1 cellular context compared by ENCODE assay signal in genomic region chr6:39388526-39389371, GRCh38.
TF ChIP-seq lines count a peak whose summit lies in the region.

No MANE protein-coding gene starts in this region.

TF ChIP-seq in GM12878, 131 proteins besides CTCF, POLR2A, EP300 and RAD21 (continued from another document):
- TF ChIP-seq ZNF217 (IDR thresholded peaks at IDR 0.05) (0 out of 2 replicates have a peak, but pooled peaks have one; percentile 45), MEF2B (IDR thresholded peaks at IDR 0.05; ENCODE audit: partially characterized antibody, poor library complexity, severe bottlenecking) (no peak), BHLHE40 (IDR thresholded peaks at IDR 0.05; ENCODE audit: borderline replicate concordance in 1 of 2, low read depth in 2 of 2, low read length in 1 of 2) (peak; percentile 68 to 85; a peak in 3 of 4 replicates), ZNF384 (IDR thresholded peaks at IDR 0.05; ENCODE audit: borderline replicate concordance, low read depth, low read length) (peak; percentile 59; the same call in 1 of the 2 replicates)
